9 cellular contexts compared by ENCODE assay signal in genomic region chr4:54092405-54092759, GRCh38. TPM values are rescaled to one million over a fixed set of nuclear protein-coding genes. Genes with fewer than 3 reads are reported as not detected.
DNase-seq lines count a peak whose midpoint lies in the region; ATAC-seq and TF ChIP-seq lines count a peak whose summit lies in the region.
"Had no signal": no experiment of that assay in that cellular context is flagged by ENCODE, and none has a peak within 500 bp of the region (broad histone marks: within the 10 kb centered on the region; RNA-seq: fewer than 3 reads in every experiment).

No MANE protein-coding gene starts in this region.

- peaks cover 55% of the 10 kb centered on the region for H3K27me3 ChIP-seq in CD4-positive, alpha-beta T cell (ENCODE audit: control insufficient read depth, insufficient read depth, low read length)
- H3K27me3 ChIP-seq in MG63 (no peaks in the 10 kb centered on the region; the same call in 1 of the 2 replicates), ectodermal cell (ENCODE audit: control insufficient read depth, insufficient read depth, low read length, poor library complexity, severe bottlenecking) (peaks cover 73% of the 10 kb centered on the region)

- H3K27ac ChIP-seq in CD4-positive, alpha-beta T cell (ENCODE audit: low read depth, low read length) = no peak overlapping the region
- no peak overlapping the region for H3K27ac ChIP-seq in ectodermal cell (ENCODE audit: insufficient read depth, low read depth, low read length, poor library complexity, severe bottlenecking)

- CTCF ChIA-PET in CD4-positive, alpha-beta T cell (lab: Charles Lee) = no interaction called here

- H3K4me3 ChIP-seq in MG63 (peak overlapping the region; percentile 50), ectodermal cell (ENCODE audit: insufficient read depth, low read depth, low read length) (peak overlapping the region; percentile 37)

- peaks cover 32% of the 10 kb centered on the region for H3K4me1 Mint-ChIP-seq in CD4-positive, alpha-beta T cell (ENCODE audit: low read depth)
- H3K4me1 Mint-ChIP-seq in neural crest cell = peaks cover 35% of the 10 kb centered on the region

- H3K9me3 ChIP-seq in CD4-positive, alpha-beta T cell (ENCODE audit: control insufficient read depth, low read length) = no peaks in the 10 kb centered on the region
- no peaks in the 10 kb centered on the region for H3K9me3 ChIP-seq in MG63
- H3K9me3 ChIP-seq in ectodermal cell (ENCODE audit: control insufficient read depth, low read length) = no peaks in the 10 kb centered on the region

- no peak for DNase-seq in CD4-positive, alpha-beta T cell
- DNase-seq in MG63 = no peak
- no peak for DNase-seq in neural crest cell (ENCODE audit: low read depth, low spot score)
- DNase-seq in NCI-H2171 (lab: John Stamatoyannopoulos, UW) = no peak
- no peak for DNase-seq in NCI-H187 (lab: John Stamatoyannopoulos, UW)
- DNase-seq in NCI-H2196 (lab: John Stamatoyannopoulos, UW; ENCODE audit: unreplicated experiment) = no peak
- DNase-seq in NCI-H524 (lab: John Stamatoyannopoulos, UW) = no peak

- no peak for TF ChIP-seq CTCF in CD4-positive, alpha-beta T cell (IDR thresholded peaks at IDR 0.05)
- no peak for TF ChIP-seq CTCF in neural crest cell (conservative IDR thresholded peaks at IDR 0.05)

- no peak for ATAC-seq in CD4-positive, alpha-beta T cell (ENCODE audit: poor library complexity)

- 13 to 17% methylated on average over 5 to 6 of the region's 6 CpGs for WGBS in ectodermal cell, 2 experiments

- peak overlapping the region; percentile 88 for H3K4me3 Mint-ChIP-seq in CD4-positive, alpha-beta T cell
- H3K4me3 Mint-ChIP-seq in neural crest cell = peak overlapping the region; percentile 74

- POLR2A ChIA-PET in CD4-positive, alpha-beta T cell (lab: Charles Lee) = interaction anchor here (0.9 kb wide), 1 partner anchor 36 kb away, joined by 4 read pairs; no protein-coding TSS in a partner anchor

- H3K9me3 Mint-ChIP-seq in CD4-positive, alpha-beta T cell = no peaks in the 10 kb centered on the region
- no peaks in the 10 kb centered on the region for H3K9me3 Mint-ChIP-seq in neural crest cell

- H3K27ac Mint-ChIP-seq in CD4-positive, alpha-beta T cell = no peak overlapping the region
- H3K27ac Mint-ChIP-seq in neural crest cell (ENCODE audit: unreplicated experiment) = no peak overlapping the region

- H3K36me3 ChIP-seq in MG63 (no peaks in the 10 kb centered on the region), ectodermal cell (ENCODE audit: control insufficient read depth, insufficient read depth, low read length) (no peaks in the 10 kb centered on the region)

- peaks cover 42% of the 10 kb centered on the region for H3K4me1 ChIP-seq in ectodermal cell (ENCODE audit: control insufficient read depth, insufficient read depth, low read length)

- intact Hi-C loops in CD4-positive, alpha-beta T cell (cut with DNase I, micrococcal nuclease) = loop anchor here (2.0 to 10.0 kb wide), 2 partner anchors 28 to 1228 kb away; partner anchors contain the start of genes CHIC2 (in 1 of the 2) and RASL11B (in 1 of the 2)

- H3K36me3 Mint-ChIP-seq in CD4-positive, alpha-beta T cell (ENCODE audit: low read depth) = no peaks in the 10 kb centered on the region
- H3K36me3 Mint-ChIP-seq in neural crest cell (ENCODE audit: low read depth) = no peaks in the 10 kb centered on the region

- H3K27me3 Mint-ChIP-seq in CD4-positive, alpha-beta T cell = peaks cover 68% of the 10 kb centered on the region
- H3K27me3 Mint-ChIP-seq in neural crest cell (ENCODE audit: low read depth) = peaks cover 96% of the 10 kb centered on the region

RNA-seq across cellular contexts. Expression of gene GSX2, which starts 7.6 kb away (rescaled TPM):
- total RNA-seq in CD4-positive, alpha-beta T cell = not detected
- not detected in 2 replicates for total RNA-seq in MG63 (2014; rRNA removed; shearing (Covaris generic); ENCODE audit: low replicate concordance)
- polyA plus RNA-seq in ectodermal cell (2013, experiment 1 of 4) = not detected
- not detected for polyA plus RNA-seq in ectodermal cell (2013, experiment 2 of 4)
- polyA plus RNA-seq in ectodermal cell (2013, experiment 3 of 4) = not detected
- polyA plus RNA-seq in ectodermal cell (2013, experiment 4 of 4) = not detected
- total RNA-seq in neural crest cell = not detected in 2 replicates
- total RNA-seq: LHCN-M2 had no signal

RNA-seq across cellular contexts. Expression of gene CHIC2, which starts 28.0 kb away (rescaled TPM):
- total RNA-seq in CD4-positive, alpha-beta T cell = 10 to 100 TPM; 53.8 to 59.2 TPM
- total RNA-seq in MG63 (2014; rRNA removed; shearing (Covaris generic); ENCODE audit: low replicate concordance) = 179 and 219 TPM in 2 replicates
- 11.8 TPM for polyA plus RNA-seq in ectodermal cell (2013, experiment 1 of 4)
- 12.6 TPM for polyA plus RNA-seq in ectodermal cell (2013, experiment 2 of 4)
- polyA plus RNA-seq in ectodermal cell (2013, experiment 3 of 4) = 12.3 TPM
- 9.0 TPM for polyA plus RNA-seq in ectodermal cell (2013, experiment 4 of 4)
- total RNA-seq in neural crest cell = 9.5 and 10.4 TPM in 2 replicates
